15 cellular contexts compared by ENCODE assay signal in the genomic region with DNA sequence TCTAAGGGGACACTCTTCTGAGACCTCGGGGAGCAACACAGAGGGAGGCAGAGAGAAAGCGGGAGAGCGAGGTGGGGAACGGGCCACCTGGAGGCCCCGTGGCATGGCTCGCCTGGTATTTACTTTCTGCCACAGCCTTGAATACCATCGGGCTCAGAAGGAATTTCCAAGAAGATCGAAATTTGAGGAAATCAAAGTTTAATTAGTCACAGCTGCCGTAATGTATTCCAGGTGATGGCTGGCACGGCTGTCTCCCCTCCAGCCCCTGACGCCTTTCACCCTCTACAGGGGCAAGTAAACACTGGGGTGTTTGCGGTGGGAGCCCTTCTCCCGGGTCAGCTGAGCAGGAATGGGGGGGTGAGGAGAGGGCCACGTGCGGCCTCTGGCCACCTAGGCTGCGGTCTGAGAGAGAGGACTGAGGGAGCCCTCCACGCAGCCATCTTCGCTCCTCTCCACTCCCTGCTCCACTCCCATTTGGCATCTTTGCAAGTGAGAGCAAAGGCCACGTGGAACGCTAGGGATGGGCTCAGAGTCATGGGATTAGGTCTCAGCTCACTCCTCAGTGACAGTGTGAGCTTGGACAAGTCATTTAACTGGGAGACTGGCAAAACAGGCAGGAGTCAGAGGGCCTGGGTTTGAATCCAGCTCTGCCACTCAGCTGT.
"Had no signal": no experiment of that assay in that cellular context is flagged by ENCODE, and none has a peak within 500 bp of the region (broad histone marks: within the 10 kb centered on the region; RNA-seq: fewer than 3 reads in every experiment).

No MANE protein-coding gene starts in this region.

- H3K9me3 ChIP-seq: ovary, thoracic aorta had no signal

- H3K4me3 Mint-ChIP-seq: activated CD4-positive, alpha-beta T cell treated with anti-CD3 and anti-CD28 coated beads, Interleukin-2, amount 10 ng/mL, durations not matched to agents 7 days and 5 days; activated naive CD4-positive, alpha-beta T cell treated with anti-CD3 and anti-CD28 coated beads, Interleukin-2, amount 10 ng/mL, durations not matched to agents 7 days and 5 days had no signal

- H3K36me3 ChIP-seq: brain microvascular endothelial cell, ovary, sigmoid colon, thoracic aorta had no signal

- H3K27ac Mint-ChIP-seq: activated CD4-positive, alpha-beta T cell treated with anti-CD3 and anti-CD28 coated beads, Interleukin-2, amount 10 ng/mL, durations not matched to agents 7 days and 5 days had no signal

- H3K4me1 ChIP-seq: sigmoid colon had no signal

- DNase-seq: activated CD4-positive, alpha-beta T cell treated with anti-CD3 and anti-CD28 coated beads, Interleukin-2, amount 10 ng/mL, durations not matched to agents 7 days and 5 days; activated CD4-positive, CD25-positive, alpha-beta regulatory T cell; activated CD8-positive, alpha-beta memory T cell treated with anti-CD3 and anti-CD28 coated beads for 24 hours; activated naive CD4-positive, alpha-beta T cell treated with anti-CD3 and anti-CD28 coated beads, Interleukin-2, amount 10 ng/mL, durations not matched to agents 7 days and 5 days; amniotic stem cell; dermis blood vessel endothelial cell; foreskin fibroblast; glutamatergic neuron; mammary epithelial cell; ovary; sigmoid colon; stimulated activated CD4-positive, alpha-beta T cell treated with anti-CD3 and anti-CD28 coated beads, Interleukin-4, amount 100 ng/mL, for 1 hour had no signal

- H3K4me3 ChIP-seq: ovary, sigmoid colon, thoracic aorta had no signal

- H3K27me3 Mint-ChIP-seq: stimulated activated naive CD8-positive, alpha-beta T cell treated with anti-CD3 and anti-CD28 coated beads, Interleukin-15, amount 100 ng/mL, for 72 hours had no signal

- H3K27me3 ChIP-seq: brain microvascular endothelial cell, ovary had no signal
